ENCODE assay signal across 1 cellular context in the genomic region with DNA sequence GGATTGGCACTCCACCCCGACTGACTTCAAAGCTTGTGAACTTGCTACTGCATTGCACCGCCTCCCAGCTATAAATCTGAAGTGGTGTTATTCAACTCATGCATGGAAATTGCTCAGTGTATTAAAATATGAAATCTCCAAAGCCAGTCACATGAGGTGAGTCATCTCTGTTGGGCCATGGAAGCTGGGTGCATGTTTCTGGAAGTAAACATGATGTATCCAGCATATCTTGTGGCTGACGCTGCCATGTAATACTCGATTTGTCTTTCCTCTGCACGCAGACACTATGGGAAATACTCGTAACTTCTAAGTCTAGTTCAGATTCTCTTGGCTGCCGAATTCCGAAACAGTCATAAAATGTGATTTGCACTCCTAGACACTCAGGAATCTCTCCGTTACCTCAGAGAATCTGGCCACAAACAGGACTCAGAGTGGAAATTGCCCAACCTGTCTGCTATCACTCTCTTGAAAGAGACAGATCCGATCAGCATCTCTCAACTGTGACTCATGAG.
TF ChIP-seq lines count a peak whose summit lies in the region.

No MANE protein-coding gene starts in this region.

TF ChIP-seq in HEK293, 187 proteins besides CTCF, POLR2A, EP300 and RAD21 (continued from another document and continues in another):
- TF ChIP-seq, protein P1, sequence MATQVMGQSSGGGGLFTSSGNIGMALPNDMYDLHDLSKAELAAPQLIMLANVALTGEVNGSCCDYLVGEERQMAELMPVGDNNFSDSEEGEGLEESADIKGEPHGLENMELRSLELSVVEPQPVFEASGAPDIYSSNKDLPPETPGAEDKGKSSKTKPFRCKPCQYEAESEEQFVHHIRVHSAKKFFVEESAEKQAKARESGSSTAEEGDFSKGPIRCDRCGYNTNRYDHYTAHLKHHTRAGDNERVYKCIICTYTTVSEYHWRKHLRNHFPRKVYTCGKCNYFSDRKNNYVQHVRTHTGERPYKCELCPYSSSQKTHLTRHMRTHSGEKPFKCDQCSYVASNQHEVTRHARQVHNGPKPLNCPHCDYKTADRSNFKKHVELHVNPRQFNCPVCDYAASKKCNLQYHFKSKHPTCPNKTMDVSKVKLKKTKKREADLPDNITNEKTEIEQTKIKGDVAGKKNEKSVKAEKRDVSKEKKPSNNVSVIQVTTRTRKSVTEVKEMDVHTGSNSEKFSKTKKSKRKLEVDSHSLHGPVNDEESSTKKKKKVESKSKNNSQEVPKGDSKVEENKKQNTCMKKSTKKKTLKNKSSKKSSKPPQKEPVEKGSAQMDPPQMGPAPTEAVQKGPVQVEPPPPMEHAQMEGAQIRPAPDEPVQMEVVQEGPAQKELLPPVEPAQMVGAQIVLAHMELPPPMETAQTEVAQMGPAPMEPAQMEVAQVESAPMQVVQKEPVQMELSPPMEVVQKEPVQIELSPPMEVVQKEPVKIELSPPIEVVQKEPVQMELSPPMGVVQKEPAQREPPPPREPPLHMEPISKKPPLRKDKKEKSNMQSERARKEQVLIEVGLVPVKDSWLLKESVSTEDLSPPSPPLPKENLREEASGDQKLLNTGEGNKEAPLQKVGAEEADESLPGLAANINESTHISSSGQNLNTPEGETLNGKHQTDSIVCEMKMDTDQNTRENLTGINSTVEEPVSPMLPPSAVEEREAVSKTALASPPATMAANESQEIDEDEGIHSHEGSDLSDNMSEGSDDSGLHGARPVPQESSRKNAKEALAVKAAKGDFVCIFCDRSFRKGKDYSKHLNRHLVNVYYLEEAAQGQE (tag by site-specific recombination; IDR thresholded peaks at IDR 0.05), result no peak
- no peak for TF ChIP-seq ZNF175 (tag by site-specific recombination; IDR thresholded peaks at IDR 0.05)
- no peak for TF ChIP-seq ZNF19 (tag by site-specific recombination; IDR thresholded peaks at IDR 0.05; ENCODE audit: low read depth)
- no peak for TF ChIP-seq ZNF2 (tag by site-specific recombination; IDR thresholded peaks at IDR 0.05)
- TF ChIP-seq, protein P2, sequence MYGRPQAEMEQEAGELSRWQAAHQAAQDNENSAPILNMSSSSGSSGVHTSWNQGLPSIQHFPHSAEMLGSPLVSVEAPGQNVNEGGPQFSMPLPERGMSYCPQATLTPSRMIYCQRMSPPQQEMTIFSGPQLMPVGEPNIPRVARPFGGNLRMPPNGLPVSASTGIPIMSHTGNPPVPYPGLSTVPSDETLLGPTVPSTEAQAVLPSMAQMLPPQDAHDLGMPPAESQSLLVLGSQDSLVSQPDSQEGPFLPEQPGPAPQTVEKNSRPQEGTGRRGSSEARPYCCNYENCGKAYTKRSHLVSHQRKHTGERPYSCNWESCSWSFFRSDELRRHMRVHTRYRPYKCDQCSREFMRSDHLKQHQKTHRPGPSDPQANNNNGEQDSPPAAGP (tag by site-specific recombination; IDR thresholded peaks at IDR 0.05), result no peak
- TF ChIP-seq, protein P3, sequence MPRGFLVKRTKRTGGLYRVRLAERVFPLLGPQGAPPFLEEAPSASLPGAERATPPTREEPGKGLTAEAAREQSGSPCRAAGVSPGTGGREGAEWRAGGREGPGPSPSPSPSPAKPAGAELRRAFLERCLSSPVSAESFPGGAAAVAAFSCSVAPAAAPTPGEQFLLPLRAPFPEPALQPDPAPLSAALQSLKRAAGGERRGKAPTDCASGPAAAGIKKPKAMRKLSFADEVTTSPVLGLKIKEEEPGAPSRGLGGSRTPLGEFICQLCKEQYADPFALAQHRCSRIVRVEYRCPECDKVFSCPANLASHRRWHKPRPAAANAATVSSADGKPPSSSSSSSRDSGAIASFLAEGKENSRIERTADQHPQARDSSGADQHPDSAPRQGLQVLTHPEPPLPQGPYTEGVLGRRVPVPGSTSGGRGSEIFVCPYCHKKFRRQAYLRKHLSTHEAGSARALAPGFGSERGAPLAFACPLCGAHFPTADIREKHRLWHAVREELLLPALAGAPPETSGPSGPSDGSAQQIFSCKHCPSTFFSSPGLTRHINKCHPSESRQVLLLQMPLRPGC (tag by site-specific recombination; IDR thresholded peaks at IDR 0.05), result no peak
- TF ChIP-seq ZNF24 (tag by site-specific recombination; IDR thresholded peaks at IDR 0.05), result peak; percentile 71; the same call in 1 of the 2 replicates
- no peak for TF ChIP-seq ZNF391 (tag by site-specific recombination; IDR thresholded peaks at IDR 0.05; ENCODE audit: borderline replicate concordance, low read depth)
- TF ChIP-seq YY1 (tag by site-specific recombination; IDR thresholded peaks at IDR 0.05), result no peak
- TF ChIP-seq ZNF335 (tag by site-specific recombination; conservative IDR thresholded peaks at IDR 0.05), result no peak
- no peak for TF ChIP-seq MEIS1 (CRISPR knock-in tag; IDR thresholded peaks at IDR 0.05; ENCODE audit: borderline replicate concordance)
- no peak for TF ChIP-seq GLI2 (tag by site-specific recombination; IDR thresholded peaks at IDR 0.05; ENCODE audit: borderline replicate concordance, low read depth)
- TF ChIP-seq HOXC10 (CRISPR knock-in tag; IDR thresholded peaks at IDR 0.05), result no peak
- TF ChIP-seq ZNF416 (tag by site-specific recombination; IDR thresholded peaks at IDR 0.05), result no peak
- TF ChIP-seq, protein P4, sequence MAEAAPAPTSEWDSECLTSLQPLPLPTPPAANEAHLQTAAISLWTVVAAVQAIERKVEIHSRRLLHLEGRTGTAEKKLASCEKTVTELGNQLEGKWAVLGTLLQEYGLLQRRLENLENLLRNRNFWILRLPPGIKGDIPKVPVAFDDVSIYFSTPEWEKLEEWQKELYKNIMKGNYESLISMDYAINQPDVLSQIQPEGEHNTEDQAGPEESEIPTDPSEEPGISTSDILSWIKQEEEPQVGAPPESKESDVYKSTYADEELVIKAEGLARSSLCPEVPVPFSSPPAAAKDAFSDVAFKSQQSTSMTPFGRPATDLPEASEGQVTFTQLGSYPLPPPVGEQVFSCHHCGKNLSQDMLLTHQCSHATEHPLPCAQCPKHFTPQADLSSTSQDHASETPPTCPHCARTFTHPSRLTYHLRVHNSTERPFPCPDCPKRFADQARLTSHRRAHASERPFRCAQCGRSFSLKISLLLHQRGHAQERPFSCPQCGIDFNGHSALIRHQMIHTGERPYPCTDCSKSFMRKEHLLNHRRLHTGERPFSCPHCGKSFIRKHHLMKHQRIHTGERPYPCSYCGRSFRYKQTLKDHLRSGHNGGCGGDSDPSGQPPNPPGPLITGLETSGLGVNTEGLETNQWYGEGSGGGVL (tag by site-specific recombination; IDR thresholded peaks at IDR 0.05), result peak; percentile 27; the same call in 1 of the 2 replicates
- no peak for TF ChIP-seq ZFP3 (tag by site-specific recombination; IDR thresholded peaks at IDR 0.05; ENCODE audit: low read depth)
- TF ChIP-seq ZSCAN30 (tag by site-specific recombination; IDR thresholded peaks at IDR 0.05), result no peak
- TF ChIP-seq GFI1B (tag by site-specific recombination; IDR thresholded peaks at IDR 0.05), result peak; percentile 90
- TF ChIP-seq ZNF324 (tag by site-specific recombination; IDR thresholded peaks at IDR 0.05), result no peak
- TF ChIP-seq ZNF843 (tag by site-specific recombination; IDR thresholded peaks at IDR 0.05), result no peak
- 0 out of 2 replicates have a peak, but pooled peaks have one; percentile 46 for TF ChIP-seq ZEB2 (tag by site-specific recombination; IDR thresholded peaks at IDR 0.05)
- TF ChIP-seq ZFP69B (tag by site-specific recombination; IDR thresholded peaks at IDR 0.05), result no peak
- TF ChIP-seq, protein P5, sequence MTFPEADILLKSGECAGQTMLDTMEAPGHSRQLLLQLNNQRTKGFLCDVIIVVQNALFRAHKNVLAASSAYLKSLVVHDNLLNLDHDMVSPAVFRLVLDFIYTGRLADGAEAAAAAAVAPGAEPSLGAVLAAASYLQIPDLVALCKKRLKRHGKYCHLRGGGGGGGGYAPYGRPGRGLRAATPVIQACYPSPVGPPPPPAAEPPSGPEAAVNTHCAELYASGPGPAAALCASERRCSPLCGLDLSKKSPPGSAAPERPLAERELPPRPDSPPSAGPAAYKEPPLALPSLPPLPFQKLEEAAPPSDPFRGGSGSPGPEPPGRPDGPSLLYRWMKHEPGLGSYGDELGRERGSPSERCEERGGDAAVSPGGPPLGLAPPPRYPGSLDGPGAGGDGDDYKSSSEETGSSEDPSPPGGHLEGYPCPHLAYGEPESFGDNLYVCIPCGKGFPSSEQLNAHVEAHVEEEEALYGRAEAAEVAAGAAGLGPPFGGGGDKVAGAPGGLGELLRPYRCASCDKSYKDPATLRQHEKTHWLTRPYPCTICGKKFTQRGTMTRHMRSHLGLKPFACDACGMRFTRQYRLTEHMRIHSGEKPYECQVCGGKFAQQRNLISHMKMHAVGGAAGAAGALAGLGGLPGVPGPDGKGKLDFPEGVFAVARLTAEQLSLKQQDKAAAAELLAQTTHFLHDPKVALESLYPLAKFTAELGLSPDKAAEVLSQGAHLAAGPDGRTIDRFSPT (tag by site-specific recombination; IDR thresholded peaks at IDR 0.05), result peak; percentile 37
- peak; percentile 57 for TF ChIP-seq SP7 (tag by site-specific recombination; IDR thresholded peaks at IDR 0.05)
- no peak for TF ChIP-seq GLIS2 (tag by site-specific recombination; IDR thresholded peaks at IDR 0.05)
- no peak for TF ChIP-seq ZNF211 (tag by site-specific recombination; IDR thresholded peaks at IDR 0.05; ENCODE audit: low read depth)
- TF ChIP-seq ZNF530 (tag by site-specific recombination; IDR thresholded peaks at IDR 0.05; ENCODE audit: low read depth), result no peak
- TF ChIP-seq ZNF660 (tag by site-specific recombination; IDR thresholded peaks at IDR 0.05), result no peak
- no peak for TF ChIP-seq ZNF48 (tag by site-specific recombination; IDR thresholded peaks at IDR 0.05)
- no peak for TF ChIP-seq ZNF473 (tag by site-specific recombination; IDR thresholded peaks at IDR 0.05)
- TF ChIP-seq, protein P6, sequence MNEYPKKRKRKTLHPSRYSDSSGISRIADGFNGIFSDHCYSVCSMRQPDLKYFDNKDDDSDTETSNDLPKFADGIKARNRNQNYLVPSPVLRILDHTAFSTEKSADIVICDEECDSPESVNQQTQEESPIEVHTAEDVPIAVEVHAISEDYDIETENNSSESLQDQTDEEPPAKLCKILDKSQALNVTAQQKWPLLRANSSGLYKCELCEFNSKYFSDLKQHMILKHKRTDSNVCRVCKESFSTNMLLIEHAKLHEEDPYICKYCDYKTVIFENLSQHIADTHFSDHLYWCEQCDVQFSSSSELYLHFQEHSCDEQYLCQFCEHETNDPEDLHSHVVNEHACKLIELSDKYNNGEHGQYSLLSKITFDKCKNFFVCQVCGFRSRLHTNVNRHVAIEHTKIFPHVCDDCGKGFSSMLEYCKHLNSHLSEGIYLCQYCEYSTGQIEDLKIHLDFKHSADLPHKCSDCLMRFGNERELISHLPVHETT (tag by site-specific recombination; IDR thresholded peaks at IDR 0.05), result no peak
- TF ChIP-seq ZNF785 (tag by site-specific recombination; IDR thresholded peaks at IDR 0.05), result no peak
- TF ChIP-seq, protein P7, sequence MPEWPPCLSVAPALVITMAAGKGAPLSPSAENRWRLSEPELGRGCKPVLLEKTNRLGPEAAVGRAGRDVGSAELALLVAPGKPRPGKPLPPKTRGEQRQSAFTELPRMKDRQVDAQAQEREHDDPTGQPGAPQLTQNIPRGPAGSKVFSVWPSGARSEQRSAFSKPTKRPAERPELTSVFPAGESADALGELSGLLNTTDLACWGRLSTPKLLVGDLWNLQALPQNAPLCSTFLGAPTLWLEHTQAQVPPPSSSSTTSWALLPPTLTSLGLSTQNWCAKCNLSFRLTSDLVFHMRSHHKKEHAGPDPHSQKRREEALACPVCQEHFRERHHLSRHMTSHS (tag by site-specific recombination; IDR thresholded peaks at IDR 0.05), result no peak
- TF ChIP-seq TCF7L2 (IDR thresholded peaks at IDR 0.05; ENCODE audit: borderline replicate concordance, low read depth, low read length), result no peak
- TF ChIP-seq ZNF350 (tag by site-specific recombination; IDR thresholded peaks at IDR 0.05), result no peak
- TF ChIP-seq, protein P8, sequence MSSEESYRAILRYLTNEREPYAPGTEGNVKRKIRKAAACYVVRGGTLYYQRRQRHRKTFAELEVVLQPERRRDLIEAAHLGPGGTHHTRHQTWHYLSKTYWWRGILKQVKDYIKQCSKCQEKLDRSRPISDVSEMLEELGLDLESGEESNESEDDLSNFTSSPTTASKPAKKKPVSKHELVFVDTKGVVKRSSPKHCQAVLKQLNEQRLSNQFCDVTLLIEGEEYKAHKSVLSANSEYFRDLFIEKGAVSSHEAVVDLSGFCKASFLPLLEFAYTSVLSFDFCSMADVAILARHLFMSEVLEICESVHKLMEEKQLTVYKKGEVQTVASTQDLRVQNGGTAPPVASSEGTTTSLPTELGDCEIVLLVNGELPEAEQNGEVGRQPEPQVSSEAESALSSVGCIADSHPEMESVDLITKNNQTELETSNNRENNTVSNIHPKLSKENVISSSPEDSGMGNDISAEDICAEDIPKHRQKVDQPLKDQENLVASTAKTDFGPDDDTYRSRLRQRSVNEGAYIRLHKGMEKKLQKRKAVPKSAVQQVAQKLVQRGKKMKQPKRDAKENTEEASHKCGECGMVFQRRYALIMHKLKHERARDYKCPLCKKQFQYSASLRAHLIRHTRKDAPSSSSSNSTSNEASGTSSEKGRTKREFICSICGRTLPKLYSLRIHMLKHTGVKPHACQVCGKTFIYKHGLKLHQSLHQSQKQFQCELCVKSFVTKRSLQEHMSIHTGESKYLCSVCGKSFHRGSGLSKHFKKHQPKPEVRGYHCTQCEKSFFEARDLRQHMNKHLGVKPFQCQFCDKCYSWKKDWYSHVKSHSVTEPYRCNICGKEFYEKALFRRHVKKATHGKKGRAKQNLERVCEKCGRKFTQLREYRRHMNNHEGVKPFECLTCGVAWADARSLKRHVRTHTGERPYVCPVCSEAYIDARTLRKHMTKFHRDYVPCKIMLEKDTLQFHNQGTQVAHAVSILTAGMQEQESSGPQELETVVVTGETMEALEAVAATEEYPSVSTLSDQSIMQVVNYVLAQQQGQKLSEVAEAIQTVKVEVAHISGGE (tag by site-specific recombination; conservative IDR thresholded peaks at IDR 0.05; ENCODE audit: low read depth), result no peak
- TF ChIP-seq ZNF510 (tag by site-specific recombination; IDR thresholded peaks at IDR 0.05; ENCODE audit: insufficient replicate concordance), result no peak
- no peak for TF ChIP-seq ZNF133 (tag by site-specific recombination; IDR thresholded peaks at IDR 0.05)
- TF ChIP-seq, protein P9, sequence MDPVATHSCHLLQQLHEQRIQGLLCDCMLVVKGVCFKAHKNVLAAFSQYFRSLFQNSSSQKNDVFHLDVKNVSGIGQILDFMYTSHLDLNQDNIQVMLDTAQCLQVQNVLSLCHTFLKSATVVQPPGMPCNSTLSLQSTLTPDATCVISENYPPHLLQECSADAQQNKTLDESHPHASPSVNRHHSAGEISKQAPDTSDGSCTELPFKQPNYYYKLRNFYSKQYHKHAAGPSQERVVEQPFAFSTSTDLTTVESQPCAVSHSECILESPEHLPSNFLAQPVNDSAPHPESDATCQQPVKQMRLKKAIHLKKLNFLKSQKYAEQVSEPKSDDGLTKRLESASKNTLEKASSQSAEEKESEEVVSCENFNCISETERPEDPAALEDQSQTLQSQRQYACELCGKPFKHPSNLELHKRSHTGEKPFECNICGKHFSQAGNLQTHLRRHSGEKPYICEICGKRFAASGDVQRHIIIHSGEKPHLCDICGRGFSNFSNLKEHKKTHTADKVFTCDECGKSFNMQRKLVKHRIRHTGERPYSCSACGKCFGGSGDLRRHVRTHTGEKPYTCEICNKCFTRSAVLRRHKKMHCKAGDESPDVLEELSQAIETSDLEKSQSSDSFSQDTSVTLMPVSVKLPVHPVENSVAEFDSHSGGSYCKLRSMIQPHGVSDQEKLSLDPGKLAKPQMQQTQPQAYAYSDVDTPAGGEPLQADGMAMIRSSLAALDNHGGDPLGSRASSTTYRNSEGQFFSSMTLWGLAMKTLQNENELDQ (tag by site-specific recombination; IDR thresholded peaks at IDR 0.05; ENCODE audit: low read depth), result no peak
